Comparison of ENCODE assay signal across 12 cellular contexts in genomic region chr7:651032-651728, GRCh38.
A peak's percentile ranks its signal among the peaks of the same experiment; 100 is the strongest.
DNase-seq lines count a peak whose midpoint lies in the region; ATAC-seq and TF ChIP-seq lines count a peak whose summit lies in the region.
"Had no signal": no experiment of that assay in that cellular context is flagged by ENCODE, and none has a peak within 500 bp of the region (broad histone marks: within the 10 kb centered on the region; RNA-seq: fewer than 3 reads in every experiment).

No MANE protein-coding gene starts in this region.

- peaks cover 3% of the 10 kb centered on the region for H3K36me3 Mint-ChIP-seq in activated CD4-positive, alpha-beta T cell treated with anti-CD3 and anti-CD28 coated beads, Interleukin-2, amount 10 ng/mL, durations not matched to agents 24 days and 14 days (ENCODE audit: low read depth)
- no peaks in the 10 kb centered on the region for H3K36me3 Mint-ChIP-seq in natural killer cell
- no peaks in the 10 kb centered on the region for H3K36me3 Mint-ChIP-seq in natural killer cell treated with Interleukin-12 subunit alpha and Interleukin-12 subunit beta and Interleukin-15 and Interleukin-18, amount 100 ng/mL, for 72 hours
- H3K36me3 Mint-ChIP-seq: CD14-positive monocyte had no signal

- H3K9me3 Mint-ChIP-seq in activated CD4-positive, alpha-beta T cell treated with anti-CD3 and anti-CD28 coated beads, Interleukin-2, amount 10 ng/mL, durations not matched to agents 24 days and 14 days: no peaks in the 10 kb centered on the region
- H3K9me3 Mint-ChIP-seq in natural killer cell: no peaks in the 10 kb centered on the region
- no peaks in the 10 kb centered on the region for H3K9me3 Mint-ChIP-seq in natural killer cell treated with Interleukin-12 subunit alpha and Interleukin-12 subunit beta and Interleukin-15 and Interleukin-18, amount 100 ng/mL, for 72 hours

- DNase-seq in activated CD4-positive, alpha-beta T cell treated with anti-CD3 and anti-CD28 coated beads for 48 hours: peak; percentile 41
- DNase-seq in activated CD4-positive, alpha-beta T cell treated with anti-CD3 and anti-CD28 coated beads, Interleukin-2, amount 10 ng/mL, durations not matched to agents 24 days and 14 days: no peak
- DNase-seq in natural killer cell (no peak), right cardiac atrium (peak in 1 of 3 donors; percentile 4), NCI-H2171 (lab: John Stamatoyannopoulos, UW) (no peak)
- no peak for DNase-seq in natural killer cell treated with Interleukin-12 subunit alpha and Interleukin-12 subunit beta and Interleukin-15 and Interleukin-18, amount 100 ng/mL, for 72 hours (ENCODE audit: low spot score)
- DNase-seq in stimulated activated naive CD4-positive, alpha-beta T cell treated with Interleukin-2 at 50 U/mL for 16 hours (lab: John Stamatoyannopoulos, UW): peak; percentile 53
- DNase-seq: NCI-H187 treated with DMSO at 0.1 percent for 48 hours had no signal

- no peaks in the 10 kb centered on the region for H3K9me3 ChIP-seq in right cardiac atrium (ENCODE audit: control insufficient read depth, low read length)
- H3K9me3 ChIP-seq: adrenal gland had no signal

- peak in 2 of 3 donors; percentile 29 to 70 for ATAC-seq in natural killer cell
- ATAC-seq in natural killer cell treated with Interleukin-12 subunit alpha and Interleukin-12 subunit beta and Interleukin-15 and Interleukin-18, amount 100 ng/mL, for 72 hours: no peak
- ATAC-seq in right cardiac atrium: peak in 1 of 2 donors; percentile 13
- no peak for ATAC-seq in GM18909 (IDR thresholded peaks at IDR 0.05; ENCODE audit: poor library complexity, unreplicated experiment)

- WGBS in right cardiac atrium: 91% methylated on average over 14 of the region's 14 CpGs

- no peak overlapping the region for H3K4me3 Mint-ChIP-seq in activated CD4-positive, alpha-beta T cell treated with anti-CD3 and anti-CD28 coated beads, Interleukin-2, amount 10 ng/mL, durations not matched to agents 24 days and 14 days
- no peak overlapping the region for H3K4me3 Mint-ChIP-seq in natural killer cell
- no peak overlapping the region for H3K4me3 Mint-ChIP-seq in natural killer cell treated with Interleukin-12 subunit alpha and Interleukin-12 subunit beta and Interleukin-15 and Interleukin-18, amount 100 ng/mL, for 72 hours
- H3K4me3 Mint-ChIP-seq: CD14-positive monocyte had no signal

- no peaks in the 10 kb centered on the region for H3K27me3 Mint-ChIP-seq in activated CD4-positive, alpha-beta T cell treated with anti-CD3 and anti-CD28 coated beads, Interleukin-2, amount 10 ng/mL, durations not matched to agents 24 days and 14 days
- no peaks in the 10 kb centered on the region for H3K27me3 Mint-ChIP-seq in natural killer cell (ENCODE audit: low read depth in 2 of 2)
- no peaks in the 10 kb centered on the region for H3K27me3 Mint-ChIP-seq in natural killer cell treated with Interleukin-12 subunit alpha and Interleukin-12 subunit beta and Interleukin-15 and Interleukin-18, amount 100 ng/mL, for 72 hours

- no peaks in the 10 kb centered on the region for H3K4me1 Mint-ChIP-seq in activated CD4-positive, alpha-beta T cell treated with anti-CD3 and anti-CD28 coated beads, Interleukin-2, amount 10 ng/mL, durations not matched to agents 24 days and 14 days
- no peaks in the 10 kb centered on the region for H3K4me1 Mint-ChIP-seq in natural killer cell
- no peaks in the 10 kb centered on the region for H3K4me1 Mint-ChIP-seq in natural killer cell treated with Interleukin-12 subunit alpha and Interleukin-12 subunit beta and Interleukin-15 and Interleukin-18, amount 100 ng/mL, for 72 hours (ENCODE audit: low read depth in 2 of 2)
- H3K4me1 Mint-ChIP-seq: CD14-positive monocyte had no signal

- intact Hi-C loops in activated CD4-positive, alpha-beta T cell treated with anti-CD3 and anti-CD28 coated beads, Interleukin-2, amount 10 ng/mL, durations not matched to agents 24 days and 14 days (cut with micrococcal nuclease): no loop called here
- intact Hi-C loops in natural killer cell (cut with micrococcal nuclease): no loop called here
- intact Hi-C loops in right cardiac atrium (cut with DNase I): loop anchor here in 3 of 4 donors (10.0 kb wide), 2 partner anchors 126 to 136 kb away; partner anchors contain the start of gene PDGFA (in 1 of the 3)

- H3K27me3 ChIP-seq in right cardiac atrium (ENCODE audit: control insufficient read depth, insufficient read depth): no peaks in the 10 kb centered on the region
- H3K27me3 ChIP-seq: adrenal gland, cardiac muscle cell had no signal

- TF ChIP-seq CTCF in natural killer cell (IDR thresholded peaks at IDR 0.05): no peak

- H3K4me3 ChIP-seq in right cardiac atrium (ENCODE audit: low read length): no peak overlapping the region
- H3K4me3 ChIP-seq: cardiac muscle cell had no signal

- H3K4me1 ChIP-seq in right cardiac atrium (ENCODE audit: control insufficient read depth, insufficient read depth, low read length): no peaks in the 10 kb centered on the region

- H3K27ac Mint-ChIP-seq in activated CD4-positive, alpha-beta T cell treated with anti-CD3 and anti-CD28 coated beads, Interleukin-2, amount 10 ng/mL, durations not matched to agents 24 days and 14 days: no peak overlapping the region
- no peak overlapping the region for H3K27ac Mint-ChIP-seq in natural killer cell
- H3K27ac Mint-ChIP-seq in natural killer cell treated with Interleukin-12 subunit alpha and Interleukin-12 subunit beta and Interleukin-15 and Interleukin-18, amount 100 ng/mL, for 72 hours: no peak overlapping the region
- H3K27ac Mint-ChIP-seq: CD14-positive monocyte had no signal

- peak overlapping the region; percentile 30 for H3K27ac ChIP-seq in right cardiac atrium (ENCODE audit: low read length)
- H3K27ac ChIP-seq: cardiac muscle cell had no signal

Comparison
In these comparisons a context has a peak if more than half of its experiments do, and no peak if none do; other contexts are left out.
1. DNase-seq: peak in activated CD4-positive, alpha-beta T cell treated with anti-CD3 and anti-CD28 coated beads for 48 hours (single experiment) and stimulated activated naive CD4-positive, alpha-beta T cell treated with Interleukin-2 at 50 U/mL for 16 hours (single experiment); none in activated CD4-positive, alpha-beta T cell treated with anti-CD3 and anti-CD28 coated beads, Interleukin-2, amount 10 ng/mL, durations not matched to agents 24 days and 14 days (single experiment), natural killer cell (single experiment), natural killer cell treated with Interleukin-12 subunit alpha and Interleukin-12 subunit beta and Interleukin-15 and Interleukin-18, amount 100 ng/mL, for 72 hours (single experiment) and NCI-H2171 (single experiment).
2. ATAC-seq: peak in natural killer cell (2 of 3); none in natural killer cell treated with Interleukin-12 subunit alpha and Interleukin-12 subunit beta and Interleukin-15 and Interleukin-18, amount 100 ng/mL, for 72 hours (0 of 2) and GM18909 (single experiment).
3. intact Hi-C loops: an anchor here in right cardiac atrium (10.0 kb wide); none called in activated CD4-positive, alpha-beta T cell treated with anti-CD3 and anti-CD28 coated beads, Interleukin-2, amount 10 ng/mL, durations not matched to agents 24 days and 14 days and natural killer cell.